Comparison of ENCODE assay signal across 10 cellular contexts in genomic region chr18:80200171-80200931, GRCh38. TPM values are rescaled to one million over a fixed set of nuclear protein-coding genes. Genes with fewer than 3 reads are reported as not detected.
DNase-seq lines count a peak whose midpoint lies in the region; ATAC-seq lines count a peak whose summit lies in the region.
"Had no signal": no experiment of that assay in that cellular context is flagged by ENCODE, and none has a peak within 500 bp of the region (broad histone marks: within the 10 kb centered on the region; RNA-seq: fewer than 3 reads in every experiment).

No MANE protein-coding gene starts in this region.

- WGBS in neuronal stem cell (ENCODE audit: extremely low coverage in 2 of 2, insufficient read length in 2 of 2, insufficient replicate concordance in 1 of 2), 2 donors = no CpG with 5 or more reads among the region's 17 CpGs

- H2AFZ ChIP-seq in neuronal stem cell (ENCODE audit: low read length) = no peak overlapping the region

- no peaks in the 10 kb centered on the region for H3K79me1 ChIP-seq in neuronal stem cell (ENCODE audit: low read depth, low read length)

- H2BK15ac ChIP-seq in neuronal stem cell (ENCODE audit: low read length) = no peak overlapping the region

- no peak overlapping the region for H3K23ac ChIP-seq in neuronal stem cell (ENCODE audit: low read depth, low read length, poor library complexity)

- H2AK5ac ChIP-seq in neuronal stem cell (ENCODE audit: low read depth, low read length) = no peak overlapping the region

- peak overlapping the region; percentile 25 for H3K14ac ChIP-seq in neuronal stem cell (ENCODE audit: low read length)

- H3K9ac ChIP-seq in neuronal stem cell (ENCODE audit: low read depth, low read length, poor library complexity) = no peak overlapping the region

- no peak overlapping the region for H2BK120ac ChIP-seq in neuronal stem cell (ENCODE audit: low read depth, low read length)

- no peak overlapping the region for H4K8ac ChIP-seq in neuronal stem cell (ENCODE audit: low read depth, low read length)

- H3K4me2 ChIP-seq in neuronal stem cell (ENCODE audit: insufficient read depth, low read length, poor library complexity, severe bottlenecking) = no peak overlapping the region

- H3K9me3 ChIP-seq in neuronal stem cell (replicated peaks in 1 of 2; ENCODE audit: control insufficient read depth in 2 of 2, insufficient read depth in 1 of 2, low read depth in 1 of 2, low read length in 2 of 2) = no peaks in the 10 kb centered on the region

- ATAC-seq in HG03432 (IDR thresholded peaks at IDR 0.05; ENCODE audit: unreplicated experiment) = no peak

- H3K27ac ChIP-seq in neuronal stem cell (replicated peaks; ENCODE audit: low read length) = no peak overlapping the region

- no peak overlapping the region for H2BK5ac ChIP-seq in neuronal stem cell (ENCODE audit: low read length)

- H2BK12ac ChIP-seq in neuronal stem cell (ENCODE audit: low read length) = no peak overlapping the region

- H4K91ac ChIP-seq in neuronal stem cell (ENCODE audit: low read depth, low read length, poor library complexity) = peak overlapping the region; percentile 27

- peak overlapping the region; percentile 56 for H3K18ac ChIP-seq in neuronal stem cell (ENCODE audit: low read length)

- H3K36me3 ChIP-seq in neuronal stem cell (replicated peaks in 1 of 2; ENCODE audit: control insufficient read depth in 2 of 2, insufficient read depth in 2 of 2, low read length in 2 of 2) = peaks cover 0 to 22% of the 10 kb centered on the region in 2 donors

- H3K4me3 ChIP-seq in neuronal stem cell (ENCODE audit: low read length in 2 of 2) = no peak overlapping the region

- peaks cover 12 to 14% of the 10 kb centered on the region in 2 donors for H3K4me1 ChIP-seq in neuronal stem cell (ENCODE audit: control insufficient read depth in 2 of 2, insufficient read depth in 1 of 2, low read depth in 1 of 2, low read length in 2 of 2)

- H3K4ac ChIP-seq in neuronal stem cell (ENCODE audit: low read length) = no peak overlapping the region

- DNase-seq in DMS114 treated with DMSO at 0.1 percent for 48 hours (lab: John Stamatoyannopoulos, UW; ENCODE audit: unreplicated experiment) = peak; percentile 4
- DNase-seq in M059J (ENCODE audit: low read depth) = peak; percentile 50
- DNase-seq in cerebellum (ENCODE audit: low spot score) = peak; percentile 17
- DNase-seq in neuronal stem cell (ENCODE audit: low spot score) = no peak
- no peak for DNase-seq in stimulated activated CD4-positive, alpha-beta T cell treated with anti-CD3 and anti-CD28 coated beads, Interleukin-2, amount 100 ng/mL, for 24 hours
- no peak for DNase-seq in HPDE6-E6E7 (ENCODE audit: extremely low spot score)
- no peak for DNase-seq in NAMALWA (ENCODE audit: low spot score)
- DNase-seq: activated CD4-positive, alpha-beta memory T cell treated with anti-CD3 and anti-CD28 coated beads, Interleukin-2, amount 10 ng/mL, durations not matched to agents 7 days and 5 days; NCI-H2081 had no signal

- H3K27me3 ChIP-seq in neuronal stem cell (ENCODE audit: control insufficient read depth in 3 of 3, insufficient read depth in 3 of 3, low read depth in 1 of 3, low read length in 3 of 3) = no peaks in the 10 kb centered on the region

RNA-seq across cellular contexts. Expression of gene PARD6G, which starts 47.0 kb away (rescaled TPM):
- 0.57 and 1.3 TPM in 2 replicates for total RNA-seq in M059J (2014; rRNA removed; shearing (Covaris generic))
- total RNA-seq in cerebellum = 11.3 TPM
- polyA plus RNA-seq in neuronal stem cell (2013, experiment 1 of 2) = 24.1 TPM
- 23.1 TPM for polyA plus RNA-seq in neuronal stem cell (2013, experiment 2 of 2)

Comparison
In these comparisons a context has a peak if more than half of its experiments do, and no peak if none do; other contexts are left out.
1. DNase-seq: peak in DMS114 treated with DMSO at 0.1 percent for 48 hours (single experiment), M059J (single experiment) and cerebellum (single experiment); none in neuronal stem cell (single experiment), stimulated activated CD4-positive, alpha-beta T cell treated with anti-CD3 and anti-CD28 coated beads, Interleukin-2, amount 100 ng/mL, for 24 hours (0 of 2), HPDE6-E6E7 (single experiment) and NAMALWA (single experiment).